Comparison of ENCODE assay signal across 8 cellular contexts in genomic region chr2:156332452-156333273, GRCh38. TPM values are rescaled to one million over a fixed set of nuclear protein-coding genes. Genes with fewer than 3 reads are reported as not detected.
DNase-seq lines count a peak whose midpoint lies in the region; ATAC-seq and TF ChIP-seq lines count a peak whose summit lies in the region.

TSS of gene NR4A2 (minus strand) at chr2:156332721. CDS start at chr2:156330186, 2,535 bp downstream.

- peak within 1 kb of the TSS; percentile 97 for H2AFZ ChIP-seq in KMS-11 (ENCODE audit: low read depth)

- H3K4me2 ChIP-seq in KMS-11: peak within 1 kb of the TSS; percentile 99

- H3K4me3 ChIP-seq in KMS-11 (IDR thresholded peaks at IDR 0.05; ENCODE audit: insufficient read depth, low read depth, low read length): peak within 1 kb of the TSS; percentile 86
- H3K4me3 ChIP-seq in fibroblast of mammary gland (ENCODE audit: control insufficient read depth, low read depth, low read length): peak within 1 kb of the TSS; percentile 83

- peaks cover 51% of the 10 kb centered on the region for H3K4me1 Mint-ChIP-seq in activated T-helper 2 cell treated with anti-CD3 and anti-CD28 coated beads, Interferon-gamma antibody, Interleukin-2, Interleukin-4, amounts not matched to agents 10 μg/mL and 5 μg/mL and 100 μg/mL, durations not matched to agents 14 hours and 24 hours and 36 hours (ENCODE audit: low read depth)
- H3K4me1 Mint-ChIP-seq in natural killer cell treated with Interleukin-12 subunit alpha and Interleukin-12 subunit beta and Interleukin-15 and Interleukin-18, amount 100 ng/mL, for 72 hours (ENCODE audit: low read depth in 2 of 2): peaks cover 51 to 56% of the 10 kb centered on the region in 2 donors

- no peaks in the 10 kb centered on the region for H3K36me3 ChIP-seq in KMS-11 (ENCODE audit: insufficient read depth)

- peaks cover 43% of the 10 kb centered on the region for H3K36me3 Mint-ChIP-seq in activated T-helper 2 cell treated with anti-CD3 and anti-CD28 coated beads, Interferon-gamma antibody, Interleukin-2, Interleukin-4, amounts not matched to agents 10 μg/mL and 5 μg/mL and 100 μg/mL, durations not matched to agents 14 hours and 24 hours and 36 hours (ENCODE audit: low read depth)
- peaks cover 6% of the 10 kb centered on the region for H3K36me3 Mint-ChIP-seq in natural killer cell treated with Interleukin-12 subunit alpha and Interleukin-12 subunit beta and Interleukin-15 and Interleukin-18, amount 100 ng/mL, for 72 hours

- H3K4me3 Mint-ChIP-seq in activated T-helper 2 cell treated with anti-CD3 and anti-CD28 coated beads, Interferon-gamma antibody, Interleukin-2, Interleukin-4, amounts not matched to agents 10 μg/mL and 5 μg/mL and 100 μg/mL, durations not matched to agents 14 hours and 24 hours and 36 hours (ENCODE audit: low read depth): peak within 1 kb of the TSS; percentile 95
- peak within 1 kb of the TSS; percentile 97 for H3K4me3 Mint-ChIP-seq in natural killer cell treated with Interleukin-12 subunit alpha and Interleukin-12 subunit beta and Interleukin-15 and Interleukin-18, amount 100 ng/mL, for 72 hours

- H3K27ac ChIP-seq in KMS-11: no peak within 1 kb of the TSS

- H3K9ac ChIP-seq in KMS-11: peak within 1 kb of the TSS; percentile 54

- no peaks in the 10 kb centered on the region for H3K9me3 Mint-ChIP-seq in activated T-helper 2 cell treated with anti-CD3 and anti-CD28 coated beads, Interferon-gamma antibody, Interleukin-2, Interleukin-4, amounts not matched to agents 10 μg/mL and 5 μg/mL and 100 μg/mL, durations not matched to agents 14 hours and 24 hours and 36 hours
- no peaks in the 10 kb centered on the region for H3K9me3 Mint-ChIP-seq in natural killer cell treated with Interleukin-12 subunit alpha and Interleukin-12 subunit beta and Interleukin-15 and Interleukin-18, amount 100 ng/mL, for 72 hours

- peak within 1 kb of the TSS; percentile 99 for H3K27ac Mint-ChIP-seq in activated T-helper 2 cell treated with anti-CD3 and anti-CD28 coated beads, Interferon-gamma antibody, Interleukin-2, Interleukin-4, amounts not matched to agents 10 μg/mL and 5 μg/mL and 100 μg/mL, durations not matched to agents 14 hours and 24 hours and 36 hours
- peak within 1 kb of the TSS; percentile 97 for H3K27ac Mint-ChIP-seq in natural killer cell treated with Interleukin-12 subunit alpha and Interleukin-12 subunit beta and Interleukin-15 and Interleukin-18, amount 100 ng/mL, for 72 hours

- DNase-seq in DMS79 (lab: John Stamatoyannopoulos, UW) (peak; percentile 65), RPMI8226 (peak; percentile 94), fibroblast of mammary gland (ENCODE audit: low read depth) (peak; percentile 90)
- DNase-seq in activated T-helper 2 cell treated with anti-CD3 and anti-CD28 coated beads, Interferon-gamma antibody, Interleukin-2, Interleukin-4, amounts not matched to agents 10 μg/mL and 5 μg/mL and 100 μg/mL, durations not matched to agents 14 hours and 24 hours and 36 hours (ENCODE audit: low spot score): peak; percentile 84
- peak; percentile 92 for DNase-seq in natural killer cell treated with Interleukin-12 subunit alpha and Interleukin-12 subunit beta and Interleukin-15 and Interleukin-18, amount 100 ng/mL, for 72 hours (ENCODE audit: low spot score)
- DNase-seq in stimulated activated naive CD8-positive, alpha-beta T cell treated with anti-CD3 and anti-CD28 coated beads, Interleukin-15, Interleukin-2, amounts not matched to agents 100 U/mL and 50 U/mL, for 24 hours: peak; percentile 92

- intact Hi-C loops in activated T-helper 2 cell treated with anti-CD3 and anti-CD28 coated beads, Interferon-gamma antibody, Interleukin-2, Interleukin-4, amounts not matched to agents 10 μg/mL and 5 μg/mL and 100 μg/mL, durations not matched to agents 14 hours and 24 hours and 36 hours (cut with micrococcal nuclease): loop anchor here (1.0 to 10.0 kb wide), 9 partner anchors 9 to 1562 kb away; partner anchors contain the start of genes ACVR1C and GPD2

- no peaks in the 10 kb centered on the region for H3K79me2 ChIP-seq in KMS-11 (ENCODE audit: insufficient read depth, low read depth)

- peaks cover 14% of the 10 kb centered on the region for H3K4me1 ChIP-seq in KMS-11 (ENCODE audit: low read depth, poor library complexity, severe bottlenecking)

- TF ChIP-seq CTCF in KMS-11 (conservative IDR thresholded peaks at IDR 0.05; ENCODE audit: low read depth, low read length) (no peak), fibroblast of mammary gland (conservative IDR thresholded peaks at IDR 0.05; ENCODE audit: control insufficient read depth, insufficient read depth, low read depth, low read length) (no peak)

- no peaks in the 10 kb centered on the region for H4K20me1 ChIP-seq in KMS-11 (ENCODE audit: insufficient read depth)

- peaks cover 10% of the 10 kb centered on the region; the same call in 1 of the 2 replicates for H3K27me3 ChIP-seq in KMS-11 (ENCODE audit: insufficient read depth, low read depth)

- peak; percentile 59 for ATAC-seq in GM21737 (IDR thresholded peaks at IDR 0.05; ENCODE audit: unreplicated experiment)
- peak; percentile 83 to 86 for ATAC-seq in natural killer cell treated with Interleukin-12 subunit alpha and Interleukin-12 subunit beta and Interleukin-15 and Interleukin-18, amount 100 ng/mL, for 72 hours
- ATAC-seq in stimulated activated naive CD8-positive, alpha-beta T cell treated with anti-CD3 and anti-CD28 coated beads, Interleukin-15, Interleukin-2, amounts not matched to agents 100 U/mL and 50 U/mL, for 24 hours: peak; percentile 73

- H3K27me3 Mint-ChIP-seq in activated T-helper 2 cell treated with anti-CD3 and anti-CD28 coated beads, Interferon-gamma antibody, Interleukin-2, Interleukin-4, amounts not matched to agents 10 μg/mL and 5 μg/mL and 100 μg/mL, durations not matched to agents 14 hours and 24 hours and 36 hours (ENCODE audit: low read depth): peaks cover 11% of the 10 kb centered on the region
- H3K27me3 Mint-ChIP-seq in natural killer cell treated with Interleukin-12 subunit alpha and Interleukin-12 subunit beta and Interleukin-15 and Interleukin-18, amount 100 ng/mL, for 72 hours: peaks cover 21 to 24% of the 10 kb centered on the region in 2 donors

RNA-seq across cellular contexts. Expression of gene NR4A2, which starts in this region (rescaled TPM):
- 22.1 and 24.0 TPM in 2 replicates for total RNA-seq in activated T-helper 2 cell treated with anti-CD3 and anti-CD28 coated beads, Interferon-gamma antibody, Interleukin-2, Interleukin-4, amounts not matched to agents 10 μg/mL and 5 μg/mL and 100 μg/mL, durations not matched to agents 14 hours and 24 hours and 36 hours
- 1 to 10 TPM; 2.7 to 4.2 TPM for total RNA-seq in natural killer cell treated with Interleukin-12 subunit alpha and Interleukin-12 subunit beta and Interleukin-15 and Interleukin-18, amount 100 ng/mL, for 72 hours
